Comparison of ENCODE assay signal across 1 cellular context in genomic region chr9:129733632-129733953, GRCh38.
TF ChIP-seq lines count a peak whose summit lies in the region.

No MANE protein-coding gene starts in this region.

TF ChIP-seq in K562, 482 proteins besides CTCF, POLR2A, EP300 and RAD21 (continued from another document):
- no peak for TF ChIP-seq ZNF518B (CRISPR knock-in tag; IDR thresholded peaks at IDR 0.05)
